In the genomic region with DNA sequence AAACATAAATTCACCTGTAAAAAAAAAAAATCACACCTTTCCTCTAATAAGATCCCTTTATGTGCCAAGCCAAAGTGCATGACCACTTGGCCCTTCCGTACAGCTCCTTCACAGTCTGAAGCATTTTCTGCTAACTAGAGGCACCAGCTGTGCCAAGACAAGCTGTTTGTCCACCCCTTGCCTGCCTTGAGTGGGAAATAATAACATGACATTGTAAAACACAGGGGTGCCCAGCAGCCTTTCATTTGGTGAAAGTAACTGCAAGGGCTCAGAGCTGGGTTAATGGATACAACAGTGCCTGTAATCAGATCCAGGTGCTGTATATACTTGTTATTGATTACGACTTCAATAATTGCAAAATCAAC, we compare ENCODE assay signal across 11 cellular contexts. TPM values are rescaled to one million over a fixed set of nuclear protein-coding genes. Genes with fewer than 3 reads are reported as not detected.
A peak's percentile ranks its signal among the peaks of the same experiment; 100 is the strongest.
DNase-seq lines count a peak whose midpoint lies in the region; ATAC-seq and TF ChIP-seq lines count a peak whose summit lies in the region.
"Had no signal": no experiment of that assay in that cellular context is flagged by ENCODE, and none has a peak within 500 bp of the region (broad histone marks: within the 10 kb centered on the region; RNA-seq: fewer than 3 reads in every experiment).

No MANE protein-coding gene starts in this region.

- H3K4me1 ChIP-seq in CD4-positive, alpha-beta memory T cell (ENCODE audit: insufficient read depth, low read length) = peaks cover 69% of the 10 kb centered on the region
- peaks cover 6 to 7% of the 10 kb centered on the region in 2 donors for H3K4me1 ChIP-seq in neuronal stem cell (ENCODE audit: control insufficient read depth in 2 of 2, insufficient read depth in 1 of 2, low read depth in 1 of 2, low read length in 2 of 2)

- no peak overlapping the region for H3K4ac ChIP-seq in neuronal stem cell (ENCODE audit: low read length)

- no CpG with 5 or more reads among the region's 2 CpGs for WGBS in neuronal stem cell (ENCODE audit: extremely low coverage in 2 of 2, insufficient read length in 2 of 2, insufficient replicate concordance in 1 of 2), 2 donors

- H3K27ac Mint-ChIP-seq in CD4-positive, alpha-beta memory T cell = peak overlapping the region; percentile 86 to 96 (median 95)
- H3K27ac Mint-ChIP-seq in activated CD8-positive, alpha-beta T cell treated with anti-CD3 and anti-CD28 coated beads for 36 hours = peak overlapping the region; percentile 62
- H3K27ac Mint-ChIP-seq: dendritic cell treated with granulocyte-macrophage colony-stimulating factor and Interleukin-4, amounts not matched to agents 40 ng/mL and 50 ng/mL, for 4 days had no signal

- H3K9ac ChIP-seq in neuronal stem cell (ENCODE audit: low read depth, low read length, poor library complexity) = no peak overlapping the region

- H3K27ac ChIP-seq in CD4-positive, alpha-beta memory T cell (ENCODE audit: low read depth, low read length) = peak overlapping the region; percentile 55
- no peak overlapping the region for H3K27ac ChIP-seq in neuronal stem cell (replicated peaks; ENCODE audit: low read length)

- H3K4me3 ChIP-seq in CD4-positive, alpha-beta memory T cell (ENCODE audit: low read length in 2 of 2) = peak overlapping the region in 1 of 2 donors; percentile 39
- H3K4me3 ChIP-seq in neuronal stem cell (ENCODE audit: low read length in 2 of 2) = no peak overlapping the region

- peaks cover 0 to 8% (median 2%) of the 10 kb centered on the region in 8 donors for H3K9me3 Mint-ChIP-seq in CD4-positive, alpha-beta memory T cell
- H3K9me3 Mint-ChIP-seq in activated CD8-positive, alpha-beta T cell treated with anti-CD3 and anti-CD28 coated beads for 36 hours = peaks cover 30% of the 10 kb centered on the region
- H3K9me3 Mint-ChIP-seq: dendritic cell treated with granulocyte-macrophage colony-stimulating factor and Interleukin-4, amounts not matched to agents 40 ng/mL and 50 ng/mL, for 4 days had no signal

- H3K27me3 ChIP-seq in CD4-positive, alpha-beta memory T cell (ENCODE audit: insufficient read depth, low read length) = no peaks in the 10 kb centered on the region
- H3K27me3 ChIP-seq in neuronal stem cell (ENCODE audit: control insufficient read depth in 3 of 3, insufficient read depth in 3 of 3, low read depth in 1 of 3, low read length in 3 of 3) = no peaks in the 10 kb centered on the region

- no peak overlapping the region for H2AK5ac ChIP-seq in neuronal stem cell (ENCODE audit: low read depth, low read length)

- no peaks in the 10 kb centered on the region for H3K27me3 Mint-ChIP-seq in CD4-positive, alpha-beta memory T cell
- no peaks in the 10 kb centered on the region for H3K27me3 Mint-ChIP-seq in activated CD8-positive, alpha-beta T cell treated with anti-CD3 and anti-CD28 coated beads for 36 hours
- H3K27me3 Mint-ChIP-seq: dendritic cell treated with granulocyte-macrophage colony-stimulating factor and Interleukin-4, amounts not matched to agents 40 ng/mL and 50 ng/mL, for 4 days had no signal

- H3K36me3 ChIP-seq in CD4-positive, alpha-beta memory T cell (ENCODE audit: insufficient read depth, low read length) = no peaks in the 10 kb centered on the region
- H3K36me3 ChIP-seq in neuronal stem cell (replicated peaks in 1 of 2; ENCODE audit: control insufficient read depth in 2 of 2, insufficient read depth in 2 of 2, low read length in 2 of 2) = no peaks in the 10 kb centered on the region

- H4K91ac ChIP-seq in neuronal stem cell (ENCODE audit: low read depth, low read length, poor library complexity) = no peak overlapping the region

- no peak overlapping the region for H3K14ac ChIP-seq in neuronal stem cell (ENCODE audit: low read length)

- no peak for TF ChIP-seq CTCF in activated CD8-positive, alpha-beta T cell treated with anti-CD3 and anti-CD28 coated beads for 36 hours (IDR thresholded peaks at IDR 0.05)

- peak overlapping the region; percentile 60 to 89 (median 80) for H3K4me3 Mint-ChIP-seq in CD4-positive, alpha-beta memory T cell
- H3K4me3 Mint-ChIP-seq in activated CD8-positive, alpha-beta T cell treated with anti-CD3 and anti-CD28 coated beads for 36 hours = peak overlapping the region; percentile 42
- H3K4me3 Mint-ChIP-seq: dendritic cell treated with granulocyte-macrophage colony-stimulating factor and Interleukin-4, amounts not matched to agents 40 ng/mL and 50 ng/mL, for 4 days had no signal

- H2BK12ac ChIP-seq in neuronal stem cell (ENCODE audit: low read length) = no peak overlapping the region

- no peak overlapping the region for H2AFZ ChIP-seq in neuronal stem cell (ENCODE audit: low read length)

- H3K4me2 ChIP-seq in neuronal stem cell (ENCODE audit: insufficient read depth, low read length, poor library complexity, severe bottlenecking) = no peak overlapping the region

- no peaks in the 10 kb centered on the region for H3K9me3 ChIP-seq in CD4-positive, alpha-beta memory T cell (ENCODE audit: control insufficient read depth in 1 of 2, low read length in 2 of 2)
- peaks cover 0 to 2% of the 10 kb centered on the region in 2 donors for H3K9me3 ChIP-seq in neuronal stem cell (replicated peaks in 1 of 2; ENCODE audit: control insufficient read depth in 2 of 2, insufficient read depth in 1 of 2, low read depth in 1 of 2, low read length in 2 of 2)

- CTCF ChIA-PET in CD4-positive, alpha-beta memory T cell (lab: Charles Lee; ENCODE audit: partially characterized antibody) = interaction anchor here (0.7 to 2.2 kb wide), 11 partner anchors 11 to 195 kb away, joined by 3 to 9 read pairs (median 3); partner anchors contain the start of gene PRCP
- CTCF ChIA-PET in activated CD8-positive, alpha-beta T cell treated with anti-CD3 and anti-CD28 coated beads for 36 hours (lab: Charles Lee) = interaction anchor here (1.0 to 1.5 kb wide), 4 partner anchors 14 to 288 kb away, joined by 3 to 4 read pairs (median 3); no protein-coding TSS in a partner anchor

- intact Hi-C loops in CD4-positive, alpha-beta memory T cell (cut with micrococcal nuclease) = loop anchor here (1.0 to 2.0 kb wide), 6 partner anchors 11 to 196 kb away; partner anchors contain the start of genes DDIAS and RAB30
- intact Hi-C loops in activated CD8-positive, alpha-beta T cell treated with anti-CD3 and anti-CD28 coated beads for 36 hours (cut with micrococcal nuclease) = loop anchor here (1.0 to 5.0 kb wide), 4 partner anchors 16 to 197 kb away; partner anchors contain the start of genes PCF11 and RAB30
- intact Hi-C loops in head of caudate nucleus (cut with DNase I) = no loop called here

- DNase-seq in CD4-positive, alpha-beta memory T cell = peak in 1 of 5 donors; percentile 36
- DNase-seq in activated CD8-positive, alpha-beta T cell treated with anti-CD3 and anti-CD28 coated beads for 36 hours = no peak
- no peak for DNase-seq in head of caudate nucleus
- no peak for DNase-seq in hepatic stellate cell (ENCODE audit: low spot score)
- no peak for DNase-seq in neuronal stem cell (ENCODE audit: low spot score)
- no peak for DNase-seq in stimulated activated CD4-positive, alpha-beta T cell treated with anti-CD3 and anti-CD28 coated beads, Interleukin-4, amount 100 ng/mL, for 24 hours
- DNase-seq: NK-92 treated with Interleukin-12 subunit alpha and Interleukin-12 subunit beta, amount 100 ng/mL, for 24 hours; right cardiac atrium had no signal

- peak; percentile 23 for ATAC-seq in GM19025 (IDR thresholded peaks at IDR 0.05; ENCODE audit: low read depth, unreplicated experiment)
- peak; percentile 21 for ATAC-seq in HG03108 (IDR thresholded peaks at IDR 0.05; ENCODE audit: unreplicated experiment)
- no peak for ATAC-seq in activated CD8-positive, alpha-beta T cell treated with anti-CD3 and anti-CD28 coated beads for 36 hours
- ATAC-seq: right cardiac atrium had no signal

- no peak overlapping the region for H3K18ac ChIP-seq in neuronal stem cell (ENCODE audit: low read length)

- POLR2A ChIA-PET in CD4-positive, alpha-beta memory T cell (lab: Charles Lee; ENCODE audit: partially characterized antibody) = interaction anchor here (0.8 to 7.9 kb wide), 23 partner anchors 10 to 233 kb away, joined by 3 to 92 read pairs (median 6); partner anchors contain the start of genes ANKRD42, DDIAS, PCF11 and PRCP
- POLR2A ChIA-PET in activated CD8-positive, alpha-beta T cell treated with anti-CD3 and anti-CD28 coated beads for 36 hours (lab: Charles Lee) = interaction anchor here (0.6 to 2.0 kb wide), 3 partner anchors 60 to 153 kb away, joined by 4 to 5 read pairs (median 4); partner anchors contain the start of genes DDIAS, PRCP and RAB30

- no peak overlapping the region for H3K23ac ChIP-seq in neuronal stem cell (ENCODE audit: low read depth, low read length, poor library complexity)

- peaks cover 57 to 88% (median 74%) of the 10 kb centered on the region in 4 donors for H3K4me1 Mint-ChIP-seq in CD4-positive, alpha-beta memory T cell
- peaks cover 82% of the 10 kb centered on the region for H3K4me1 Mint-ChIP-seq in activated CD8-positive, alpha-beta T cell treated with anti-CD3 and anti-CD28 coated beads for 36 hours (ENCODE audit: low read depth)

- H3K36me3 Mint-ChIP-seq in CD4-positive, alpha-beta memory T cell = peaks cover 0 to 7% of the 10 kb centered on the region in 2 donors
- peaks cover 27% of the 10 kb centered on the region for H3K36me3 Mint-ChIP-seq in activated CD8-positive, alpha-beta T cell treated with anti-CD3 and anti-CD28 coated beads for 36 hours (ENCODE audit: low read depth)

- no peak overlapping the region for H2BK15ac ChIP-seq in neuronal stem cell (ENCODE audit: low read length)

- H3K79me1 ChIP-seq in neuronal stem cell (ENCODE audit: low read depth, low read length) = no peaks in the 10 kb centered on the region

- no peak overlapping the region for H4K8ac ChIP-seq in neuronal stem cell (ENCODE audit: low read depth, low read length)

- H2BK120ac ChIP-seq in neuronal stem cell (ENCODE audit: low read depth, low read length) = no peak overlapping the region

- H2BK5ac ChIP-seq in neuronal stem cell (ENCODE audit: low read length) = no peak overlapping the region

RNA-seq across cellular contexts. Expression of gene DDIAS, which starts 59.2 kb away (rescaled TPM):
- total RNA-seq in CD4-positive, alpha-beta memory T cell = under 1 TPM; 0.67 to 0.86 TPM
- polyA plus RNA-seq in CD4-positive, alpha-beta memory T cell = 1 to 10 TPM in 1 of 2 donors, not detected in 1; 2.4 TPM
- 10 to 100 TPM; 19.5 to 22.3 TPM for total RNA-seq in activated CD8-positive, alpha-beta T cell treated with anti-CD3 and anti-CD28 coated beads for 36 hours
- 12.6 TPM for polyA plus RNA-seq in neuronal stem cell (2013, experiment 1 of 2)
- 12.1 TPM for polyA plus RNA-seq in neuronal stem cell (2013, experiment 2 of 2)

Comparison
In these comparisons a context has a peak if more than half of its experiments do, and no peak if none do; other contexts are left out.
1. RNA of gene DDIAS, which starts 59.2 kb away (total RNA-seq): 19.5 to 22.3 TPM in activated CD8-positive, alpha-beta T cell treated with anti-CD3 and anti-CD28 coated beads for 36 hours; 0.67 to 0.86 TPM in CD4-positive, alpha-beta memory T cell; every median in the first group is over 10 times any median in the second.